In the genomic region with DNA sequence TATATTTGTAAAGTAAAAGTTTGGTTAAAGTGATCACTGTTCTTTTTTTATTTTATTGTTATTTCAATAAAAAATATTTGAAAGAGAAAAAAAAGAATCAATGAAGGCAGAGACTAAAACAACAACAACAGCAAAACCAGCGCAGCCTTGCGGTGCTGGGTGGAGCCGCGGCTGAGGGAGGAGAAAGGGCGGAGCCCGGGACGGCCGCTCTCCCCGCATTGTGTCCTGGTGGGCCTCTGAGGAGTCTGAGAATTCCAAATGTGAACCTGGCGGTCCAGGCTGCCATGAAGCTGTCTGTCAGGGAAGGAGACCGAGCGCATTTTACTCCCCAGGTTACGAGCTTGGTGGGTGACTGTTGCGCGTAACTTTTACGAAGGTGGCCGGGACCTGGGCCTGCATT, we compare ENCODE assay signal across 12 cellular contexts. TPM values are rescaled to one million over a fixed set of nuclear protein-coding genes. Genes with fewer than 3 reads are reported as not detected.
A peak's percentile ranks its signal among the peaks of the same experiment; 100 is the strongest.
DNase-seq lines count a peak whose midpoint lies in the region; ATAC-seq and TF ChIP-seq lines count a peak whose summit lies in the region.
"Had no signal": no experiment of that assay in that cellular context is flagged by ENCODE, and none has a peak within 500 bp of the region (broad histone marks: within the 10 kb centered on the region; RNA-seq: fewer than 3 reads in every experiment).

No MANE protein-coding gene starts in this region.

- no peaks in the 10 kb centered on the region for H3K9me3 Mint-ChIP-seq in WTC11
- no peaks in the 10 kb centered on the region for H3K9me3 Mint-ChIP-seq in osteocyte (ENCODE audit: unreplicated experiment)
- H3K9me3 Mint-ChIP-seq: CD8-positive, alpha-beta memory T cell; H9; IgD-negative memory B cell had no signal

- H3K27me3 Mint-ChIP-seq in WTC11 (ENCODE audit: low read depth) (peaks cover 13% of the 10 kb centered on the region; the same call in 1 of the 2 replicates), osteocyte (ENCODE audit: unreplicated experiment) (peaks cover 2% of the 10 kb centered on the region)

- TF ChIP-seq CTCF in WTC11 (IDR thresholded peaks at IDR 0.05): no peak
- TF ChIP-seq CTCF in osteocyte (IDR thresholded peaks at IDR 0.05): no peak

- H3K36me3 Mint-ChIP-seq in WTC11 (no peaks in the 10 kb centered on the region), osteocyte (ENCODE audit: unreplicated experiment) (no peaks in the 10 kb centered on the region)
- H3K36me3 Mint-ChIP-seq: CD8-positive, alpha-beta memory T cell; IgD-negative memory B cell had no signal

- CTCF ChIA-PET in WTC11 (lab: Charles Lee): interaction anchor here (0.8 kb wide), 1 partner anchor 52 kb away, joined by 3 read pairs; no protein-coding TSS in a partner anchor

- H3K4me1 Mint-ChIP-seq in WTC11 (peaks cover 10% of the 10 kb centered on the region), osteocyte (ENCODE audit: unreplicated experiment) (peaks cover 5% of the 10 kb centered on the region)
- H3K4me1 Mint-ChIP-seq: CD8-positive, alpha-beta memory T cell had no signal

- no peak overlapping the region for H3K27ac Mint-ChIP-seq in WTC11
- no peak overlapping the region for H3K27ac Mint-ChIP-seq in osteocyte (ENCODE audit: unreplicated experiment)
- H3K27ac Mint-ChIP-seq: CD8-positive, alpha-beta memory T cell; H9 had no signal

- POLR2A ChIA-PET in WTC11 (lab: Charles Lee): no interaction called here

- ATAC-seq in WTC11 (peak; percentile 83), GM19324 (IDR thresholded peaks at IDR 0.05; ENCODE audit: low FRiP score, unreplicated experiment) (no peak), HG02798 (IDR thresholded peaks at IDR 0.05; ENCODE audit: poor library complexity, unreplicated experiment) (no peak), GM18873 (IDR thresholded peaks at IDR 0.05; ENCODE audit: low FRiP score, unreplicated experiment) (no peak)

- DNase-seq in D341Med (ENCODE audit: low spot score) (peak; percentile 17), WTC11 (ENCODE audit: low spot score) (peak; percentile 54), iPS-NIHi11 (ENCODE audit: low spot score) (peak; percentile 68), osteocyte (ENCODE audit: extremely low spot score, unreplicated experiment) (peak; percentile 46)
- DNase-seq: Caco-2; CD8-positive, alpha-beta memory T cell; DMS53; H9 had no signal

- no peak overlapping the region for H3K4me3 Mint-ChIP-seq in WTC11
- no peak overlapping the region for H3K4me3 Mint-ChIP-seq in osteocyte (ENCODE audit: unreplicated experiment)
- H3K4me3 Mint-ChIP-seq: H9 had no signal

TF ChIP-seq in WTC11, 78 proteins besides CTCF, POLR2A, EP300 and RAD21:
- TF ChIP-seq NR3C1 (CRISPR knock-in tag; conservative IDR thresholded peaks at IDR 0.05; ENCODE audit: low read depth) (no peak), NFATC4 (CRISPR knock-in tag; IDR thresholded peaks at IDR 0.05) (no peak), ZNF396 (CRISPR knock-in tag; IDR thresholded peaks at IDR 0.05; ENCODE audit: borderline replicate concordance) (no peak), NFYB (CRISPR knock-in tag; conservative IDR thresholded peaks at IDR 0.05; ENCODE audit: low read depth) (no peak), ATF6 (CRISPR knock-in tag; IDR thresholded peaks at IDR 0.05) (no peak), NFE2L1 (CRISPR knock-in tag; IDR thresholded peaks at IDR 0.05) (no peak), MXD4 (CRISPR knock-in tag; IDR thresholded peaks at IDR 0.05; ENCODE audit: borderline replicate concordance) (no peak), ZBTB21 (CRISPR knock-in tag; IDR thresholded peaks at IDR 0.05; ENCODE audit: borderline replicate concordance) (no peak), ZNF416 (CRISPR knock-in tag; IDR thresholded peaks at IDR 0.05) (no peak), IRF2 (CRISPR knock-in tag; IDR thresholded peaks at IDR 0.05; ENCODE audit: borderline replicate concordance, low read depth) (no peak), GTF2I (CRISPR knock-in tag; conservative IDR thresholded peaks at IDR 0.05) (no peak), FOXP1 (CRISPR knock-in tag; IDR thresholded peaks at IDR 0.05; ENCODE audit: borderline replicate concordance) (no peak)
- TF ChIP-seq, protein P1, sequence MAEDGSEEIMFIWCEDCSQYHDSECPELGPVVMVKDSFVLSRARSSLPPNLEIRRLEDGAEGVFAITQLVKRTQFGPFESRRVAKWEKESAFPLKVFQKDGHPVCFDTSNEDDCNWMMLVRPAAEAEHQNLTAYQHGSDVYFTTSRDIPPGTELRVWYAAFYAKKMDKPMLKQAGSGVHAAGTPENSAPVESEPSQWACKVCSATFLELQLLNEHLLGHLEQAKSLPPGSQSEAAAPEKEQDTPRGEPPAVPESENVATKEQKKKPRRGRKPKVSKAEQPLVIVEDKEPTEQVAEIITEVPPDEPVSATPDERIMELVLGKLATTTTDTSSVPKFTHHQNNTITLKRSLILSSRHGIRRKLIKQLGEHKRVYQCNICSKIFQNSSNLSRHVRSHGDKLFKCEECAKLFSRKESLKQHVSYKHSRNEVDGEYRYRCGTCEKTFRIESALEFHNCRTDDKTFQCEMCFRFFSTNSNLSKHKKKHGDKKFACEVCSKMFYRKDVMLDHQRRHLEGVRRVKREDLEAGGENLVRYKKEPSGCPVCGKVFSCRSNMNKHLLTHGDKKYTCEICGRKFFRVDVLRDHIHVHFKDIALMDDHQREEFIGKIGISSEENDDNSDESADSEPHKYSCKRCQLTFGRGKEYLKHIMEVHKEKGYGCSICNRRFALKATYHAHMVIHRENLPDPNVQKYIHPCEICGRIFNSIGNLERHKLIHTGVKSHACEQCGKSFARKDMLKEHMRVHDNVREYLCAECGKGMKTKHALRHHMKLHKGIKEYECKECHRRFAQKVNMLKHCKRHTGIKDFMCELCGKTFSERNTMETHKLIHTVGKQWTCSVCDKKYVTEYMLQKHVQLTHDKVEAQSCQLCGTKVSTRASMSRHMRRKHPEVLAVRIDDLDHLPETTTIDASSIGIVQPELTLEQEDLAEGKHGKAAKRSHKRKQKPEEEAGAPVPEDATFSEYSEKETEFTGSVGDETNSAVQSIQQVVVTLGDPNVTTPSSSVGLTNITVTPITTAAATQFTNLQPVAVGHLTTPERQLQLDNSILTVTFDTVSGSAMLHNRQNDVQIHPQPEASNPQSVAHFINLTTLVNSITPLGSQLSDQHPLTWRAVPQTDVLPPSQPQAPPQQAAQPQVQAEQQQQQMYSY (CRISPR knock-in tag; IDR thresholded peaks at IDR 0.05): no peak
- TF ChIP-seq, protein P2, sequence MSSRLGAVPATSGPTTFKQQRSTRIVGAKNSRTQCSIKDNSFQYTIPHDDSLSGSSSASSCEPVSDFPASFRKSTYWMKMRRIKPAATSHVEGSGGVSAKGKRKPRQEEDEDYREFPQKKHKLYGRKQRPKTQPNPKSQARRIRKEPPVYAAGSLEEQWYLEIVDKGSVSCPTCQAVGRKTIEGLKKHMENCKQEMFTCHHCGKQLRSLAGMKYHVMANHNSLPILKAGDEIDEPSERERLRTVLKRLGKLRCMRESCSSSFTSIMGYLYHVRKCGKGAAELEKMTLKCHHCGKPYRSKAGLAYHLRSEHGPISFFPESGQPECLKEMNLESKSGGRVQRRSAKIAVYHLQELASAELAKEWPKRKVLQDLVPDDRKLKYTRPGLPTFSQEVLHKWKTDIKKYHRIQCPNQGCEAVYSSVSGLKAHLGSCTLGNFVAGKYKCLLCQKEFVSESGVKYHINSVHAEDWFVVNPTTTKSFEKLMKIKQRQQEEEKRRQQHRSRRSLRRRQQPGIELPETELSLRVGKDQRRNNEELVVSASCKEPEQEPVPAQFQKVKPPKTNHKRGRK (CRISPR knock-in tag; IDR thresholded peaks at IDR 0.05; ENCODE audit: borderline replicate concordance): no peak
- TF ChIP-seq, protein P3, sequence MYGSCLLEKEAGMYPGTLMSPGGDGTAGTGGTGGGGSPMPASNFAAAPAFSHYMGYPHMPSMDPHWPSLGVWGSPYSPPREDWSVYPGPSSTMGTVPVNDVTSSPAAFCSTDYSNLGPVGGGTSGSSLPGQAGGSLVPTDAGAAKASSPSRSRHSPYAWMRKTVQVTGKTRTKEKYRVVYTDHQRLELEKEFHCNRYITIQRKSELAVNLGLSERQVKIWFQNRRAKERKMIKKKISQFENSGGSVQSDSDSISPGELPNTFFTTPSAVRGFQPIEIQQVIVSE (CRISPR knock-in tag; IDR thresholded peaks at IDR 0.05; ENCODE audit: borderline replicate concordance): no peak

RNA-seq across cellular contexts. Expression of gene TMEM242, which starts 43.2 kb away (rescaled TPM):
- total RNA-seq in WTC11 (2021) (8.7 to 11.5 TPM (median 11.0 TPM) in 3 replicates), osteocyte (12.3 and 12.7 TPM in 2 replicates)

Comparison
In these comparisons a context has a peak if more than half of its experiments do, and no peak if none do; other contexts are left out.
1. DNase-seq: peak in every context shown above with its lines; median percentile 68 in iPS-NIHi11; 54 in WTC11; 46 in osteocyte; 17 in D341Med.